In the genomic region with DNA sequence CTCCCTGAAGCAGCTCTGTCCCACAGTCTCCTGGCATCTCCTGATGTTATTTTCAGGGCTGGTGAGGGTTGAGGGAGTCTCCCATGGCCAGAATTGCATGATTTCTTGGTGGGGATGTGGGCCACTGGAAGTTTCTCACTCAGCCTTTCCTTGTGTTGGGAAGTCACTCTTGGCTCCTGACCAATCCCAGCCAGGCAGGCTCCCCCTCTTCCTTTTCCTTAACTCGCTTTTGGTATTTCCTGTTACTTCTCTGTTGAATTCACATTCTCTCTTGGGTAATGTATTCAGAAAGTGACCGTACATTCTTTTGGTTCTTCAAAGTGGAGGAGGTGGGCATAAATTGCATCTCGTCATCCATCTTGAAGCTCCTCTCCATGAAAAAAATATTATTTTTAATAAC, we compare ENCODE assay signal across 25 cellular contexts.
"Had no signal": no experiment of that assay in that cellular context is flagged by ENCODE, and none has a peak within 500 bp of the region (broad histone marks: within the 10 kb centered on the region; RNA-seq: fewer than 3 reads in every experiment).

No MANE protein-coding gene starts in this region.

- H3K27ac ChIP-seq: stomach, suprapubic skin, testis, thoracic aorta, thyroid gland, tibial artery, tibial nerve, transverse colon, upper lobe of left lung, upper lobe of right lung, uterus, vagina had no signal

- H3K9me3 ChIP-seq: testis, thyroid gland, upper lobe of right lung, vagina had no signal

- H3K27me3 ChIP-seq: suprapubic skin, testis, thyroid gland, tibial nerve, transverse colon, upper lobe of left lung, upper lobe of right lung, uterus, vagina had no signal

- H3K4me1 ChIP-seq: stomach, suprapubic skin, testis, thyroid gland, tibial artery, tibial nerve, transverse colon, upper lobe of left lung, upper lobe of right lung, uterus, vagina had no signal

- H3K4me3 ChIP-seq: stomach, suprapubic skin, testis, thoracic aorta, thyroid gland, tibial artery, tibial nerve, transverse colon, upper lobe of left lung, upper lobe of right lung, uterus, vagina had no signal

- H3K36me3 ChIP-seq: stomach, suprapubic skin, thoracic aorta, thyroid gland, tibial artery, tibial nerve, transverse colon, upper lobe of left lung, upper lobe of right lung, uterus, vagina had no signal

- ATAC-seq: stimulated activated effector memory CD8-positive, alpha-beta T cell treated with anti-CD3 and anti-CD28 coated beads, Interleukin-12 subunit alpha, Interleukin-12 subunit beta, amount 100 ng/mL, for 72 hours; stimulated activated memory B cell treated with anti-CD40 and anti-IgM and Interleukin-4, amounts not matched to agents 10 μg/mL and 1 μg/mL and 100 μg/mL, for 72 hours; stimulated activated naive B cell treated with anti-CD40 and anti-IgM and Interleukin-4, amounts not matched to agents 10 μg/mL and 1 μg/mL and 100 μg/mL, for 72 hours; stimulated activated naive CD8-positive, alpha-beta T cell treated with anti-CD3 and anti-CD28 coated beads, Interleukin-15, amount 100 ng/mL, for 72 hours; stimulated activated naive CD8-positive, alpha-beta T cell treated with anti-CD3 and anti-CD28 coated beads, Interleukin-15, Interleukin-2, amounts not matched to agents 100 U/mL and 50 U/mL, for 24 hours; upper lobe of right lung had no signal

- DNase-seq: stimulated activated CD4-positive, alpha-beta T cell treated with anti-CD3 and anti-CD28 coated beads, Interleukin-2, amount 100 ng/mL, for 48 hours; stimulated activated CD4-positive, alpha-beta T cell treated with anti-CD3 and anti-CD28 coated beads, Interleukin-4, amount 100 ng/mL, for 1 hour; stimulated activated CD4-positive, alpha-beta T cell treated with anti-CD3 and anti-CD28 coated beads, Interleukin-4, amount 100 ng/mL, for 4 hours; stimulated activated CD8-positive, alpha-beta memory T cell treated with anti-CD3 and anti-CD28 coated beads, Interleukin-4, amount 100 ng/mL, for 48 hours; stimulated activated naive B cell treated with anti-CD40 and anti-IgM and Interleukin-4, amounts not matched to agents 10 μg/mL and 1 μg/mL and 100 μg/mL, for 72 hours; stimulated activated naive CD4-positive, alpha-beta T cell; stimulated activated naive CD4-positive, alpha-beta T cell treated with Interleukin-2 at 50 U/mL for 16 hours; stimulated activated naive CD8-positive, alpha-beta T cell treated with anti-CD3 and anti-CD28 coated beads, Interleukin-15, amount 100 ng/mL, for 72 hours; stimulated activated naive CD8-positive, alpha-beta T cell treated with anti-CD3 and anti-CD28 coated beads, Interleukin-15, Interleukin-2, amounts not matched to agents 100 U/mL and 50 U/mL, for 24 hours; stomach; substantia nigra; testis; thyroid gland; tibial artery; transverse colon; trophoblast cell; upper lobe of left lung; upper lobe of right lung; uterus had no signal
